1 cellular context compared by ENCODE assay signal in genomic region chr10:48475943-48476278, GRCh38.
TF ChIP-seq lines count a peak whose summit lies in the region.

No MANE protein-coding gene starts in this region.

TF ChIP-seq in K562, 482 proteins besides CTCF, POLR2A, EP300 and RAD21:
- TF ChIP-seq HDAC2 (IDR thresholded peaks at IDR 0.05) (no peak), DNMT1 (IDR thresholded peaks at IDR 0.05) (no peak), ZNF766 (CRISPR knock-in tag; conservative IDR thresholded peaks at IDR 0.05) (0 out of 2 replicates have a peak, but pooled peaks have one; percentile 16), ETV1 (tag; conservative IDR thresholded peaks at IDR 0.05; ENCODE audit: low read depth) (no peak), ELF4 (CRISPR knock-in tag; IDR thresholded peaks at IDR 0.05) (no peak), ZFP30 (CRISPR knock-in tag; IDR thresholded peaks at IDR 0.05; ENCODE audit: borderline replicate concordance) (no peak), ZNF253 (CRISPR knock-in tag; conservative IDR thresholded peaks at IDR 0.05) (no peak), U2AF1 (optimal IDR thresholded peaks at IDR 0.05; ENCODE audit: low read depth, low read length) (no peak), E2F6 (IDR thresholded peaks at IDR 0.05; ENCODE audit: borderline replicate concordance in 1 of 2, extremely low read depth in 1 of 2, insufficient read depth in 1 of 2, insufficient read length in 1 of 2, low read depth in 1 of 2, low read length in 1 of 2, poor library complexity in 1 of 2, severe bottlenecking in 1 of 2) (peak in 1 of 2 experiments; percentile 17)
TF ChIP-seq in K562: peak in this region for 2.
